8 cellular contexts compared by ENCODE assay signal in genomic region chr19:38315657-38316476, GRCh38. TPM values are rescaled to one million over a fixed set of nuclear protein-coding genes. Genes with fewer than 3 reads are reported as not detected.
DNase-seq lines count a peak whose midpoint lies in the region; ATAC-seq, FAIRE-seq and TF ChIP-seq lines count a peak whose summit lies in the region.

A gene with protein sequence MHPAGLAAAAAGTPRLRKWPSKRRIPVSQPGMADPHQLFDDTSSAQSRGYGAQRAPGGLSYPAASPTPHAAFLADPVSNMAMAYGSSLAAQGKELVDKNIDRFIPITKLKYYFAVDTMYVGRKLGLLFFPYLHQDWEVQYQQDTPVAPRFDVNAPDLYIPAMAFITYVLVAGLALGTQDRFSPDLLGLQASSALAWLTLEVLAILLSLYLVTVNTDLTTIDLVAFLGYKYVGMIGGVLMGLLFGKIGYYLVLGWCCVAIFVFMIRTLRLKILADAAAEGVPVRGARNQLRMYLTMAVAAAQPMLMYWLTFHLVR (minus strand): TSS chr19:38315947. CDS start chr19:38315917, 30 bp downstream.

- peaks cover 60 to 76% of the 10 kb centered on the region in 2 experiments for H3K4me1 ChIP-seq in neutrophil (ENCODE audit: control insufficient read depth in 1 of 2, insufficient read depth in 1 of 2, low read depth in 1 of 2, low read length in 1 of 2)

- H3K4me3 ChIP-seq in GM06990 (replicated peaks; ENCODE audit: low read depth, low read length), result peak within 1 kb of the TSS; percentile 92
- H3K4me3 ChIP-seq in NB4 (ENCODE audit: low read depth, low read length), result peak within 1 kb of the TSS; percentile 85
- peak within 1 kb of the TSS; percentile 72 to 77 for H3K4me3 ChIP-seq in neutrophil (ENCODE audit: low read depth in 1 of 2, low read length in 1 of 2)

- no peaks in the 10 kb centered on the region for H3K27me3 Mint-ChIP-seq in activated naive CD4-positive, alpha-beta T cell treated with anti-CD3 and anti-CD28 coated beads for 36 hours (ENCODE audit: low read depth)

- peak within 1 kb of the TSS; percentile 89 for H3K4me3 Mint-ChIP-seq in activated naive CD4-positive, alpha-beta T cell treated with anti-CD3 and anti-CD28 coated beads for 36 hours

- H3K9me3 ChIP-seq in neutrophil, result no peaks in the 10 kb centered on the region

- H3K27me3 ChIP-seq in GM06990 (replicated peaks; ENCODE audit: control insufficient read depth, insufficient read depth, low read length) (no peaks in the 10 kb centered on the region; the same call in 1 of the 2 replicates), neutrophil (no peaks in the 10 kb centered on the region)

- H3K36me3 ChIP-seq in GM06990 (ENCODE audit: control insufficient read depth, insufficient read depth, low read length) (no peaks in the 10 kb centered on the region), neutrophil (no peaks in the 10 kb centered on the region)

- peak within 1 kb of the TSS; percentile 97 for H3K27ac ChIP-seq in neutrophil

- H3K9me3 Mint-ChIP-seq in activated naive CD4-positive, alpha-beta T cell treated with anti-CD3 and anti-CD28 coated beads for 36 hours, result no peaks in the 10 kb centered on the region

- no peak for FAIRE-seq in frontal cortex (lab: Jason Lieb, UNC)

- TF ChIP-seq CTCF in GM06990 (IDR thresholded peaks at IDR 0.05; ENCODE audit: insufficient read depth, low read length, poor library complexity, severe bottlenecking) (no peak), NB4 (IDR thresholded peaks at IDR 0.05; ENCODE audit: low read depth, low read length) (no peak), neutrophil (IDR thresholded peaks at IDR 0.05) (peak; percentile 57), subcutaneous adipose tissue (IDR thresholded peaks at IDR 0.05; ENCODE audit: low read depth) (no peak)

- CTCF ChIA-PET in activated naive CD4-positive, alpha-beta T cell treated with anti-CD3 and anti-CD28 coated beads for 36 hours (lab: Charles Lee), result no interaction called here

- ATAC-seq in HG02571 (IDR thresholded peaks at IDR 0.05; ENCODE audit: unreplicated experiment), result peak; percentile 88

- H3K27ac Mint-ChIP-seq in activated naive CD4-positive, alpha-beta T cell treated with anti-CD3 and anti-CD28 coated beads for 36 hours, result peak within 1 kb of the TSS; percentile 92

- H3K36me3 Mint-ChIP-seq in activated naive CD4-positive, alpha-beta T cell treated with anti-CD3 and anti-CD28 coated beads for 36 hours (ENCODE audit: low read depth), result no peaks in the 10 kb centered on the region

- peak; percentile 95 for DNase-seq in GM06990 (ENCODE audit: extremely low read depth, insufficient read length)
- DNase-seq in NB4 (ENCODE audit: low read depth), result peak; percentile 94
- peak; percentile 96 for DNase-seq in SK-N-DZ (ENCODE audit: low spot score)
- peak; percentile 98 for DNase-seq in activated naive CD4-positive, alpha-beta T cell treated with anti-CD3 and anti-CD28 coated beads for 36 hours
- peak; percentile 99 to 100 for DNase-seq in frontal cortex (ENCODE audit: low spot score in 2 of 2)

- intact Hi-C loops in activated naive CD4-positive, alpha-beta T cell treated with anti-CD3 and anti-CD28 coated beads for 36 hours (cut with micrococcal nuclease), result loop anchor here (1.0 to 10.0 kb wide), 9 partner anchors 19 to 1001 kb away; partner anchors contain the start of genes CATSPERG, ECH1, EIF3K and MAP4K1

- TF ChIP-seq POLR2A in NB4 (IDR thresholded peaks at IDR 0.05; ENCODE audit: extremely low read depth, insufficient read length), result no peak

- peaks cover 50% of the 10 kb centered on the region for H3K4me1 Mint-ChIP-seq in activated naive CD4-positive, alpha-beta T cell treated with anti-CD3 and anti-CD28 coated beads for 36 hours (ENCODE audit: low read depth)

RNA-seq across cellular contexts. Expression of the gene that starts here (rescaled TPM):
- 73.2 and 80.4 TPM in 2 replicates for polyA plus RNA-seq in SK-N-DZ (2014; cell fraction: cytosol; rRNA removed)
- polyA plus RNA-seq in SK-N-DZ (2014; cell fraction: nucleus; rRNA removed), result 65.2 and 72.6 TPM in 2 replicates
- total RNA-seq in activated naive CD4-positive, alpha-beta T cell treated with anti-CD3 and anti-CD28 coated beads for 36 hours, result 10 to 100 TPM; 56.0 to 61.1 TPM
- total RNA-seq in frontal cortex (32.6 TPM), subcutaneous adipose tissue (10 to 100 TPM; 14.5 to 28.7 (median 19.5) TPM)

Comparison
In these comparisons a context has a peak if more than half of its experiments do, and no peak if none do; other contexts are left out.
1. Peak in every context shown above with its lines: DNase-seq, ATAC-seq, H3K4me3 ChIP-seq and H3K27ac ChIP-seq.